In the genomic region with DNA sequence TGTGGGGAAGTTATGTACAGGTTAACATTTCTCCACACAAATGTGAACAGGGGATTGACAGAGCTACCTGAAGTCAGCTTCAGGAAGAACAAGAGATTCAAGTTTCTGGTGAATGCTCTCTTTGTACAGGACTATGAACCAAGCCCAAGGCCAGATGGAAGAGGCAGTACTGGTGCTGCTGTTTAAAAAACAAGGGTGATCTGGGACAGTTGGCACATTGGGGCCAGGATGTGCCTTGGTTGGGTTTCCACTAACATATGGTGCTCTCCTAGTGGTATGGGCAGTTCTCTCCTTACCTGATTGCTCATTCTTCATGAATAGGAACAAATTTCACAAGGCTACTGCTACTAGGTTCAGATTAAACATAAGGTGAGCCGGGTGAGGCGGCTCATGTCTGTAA, we compare ENCODE assay signal across 14 cellular contexts.
"Had no signal": no experiment of that assay in that cellular context is flagged by ENCODE, and none has a peak within 500 bp of the region (broad histone marks: within the 10 kb centered on the region; RNA-seq: fewer than 3 reads in every experiment).

No MANE protein-coding gene starts in this region.

- H3K27me3 Mint-ChIP-seq: activated CD4-positive, alpha-beta memory T cell treated with anti-CD3 and anti-CD28 coated beads, Interleukin-2, amount 10 ng/mL, durations not matched to agents 7 days and 5 days; progenitor cell of endocrine pancreas; stimulated activated naive B cell treated with anti-CD40 and anti-IgM and Interleukin-4, amounts not matched to agents 10 μg/mL and 1 μg/mL and 100 μg/mL, for 72 hours had no signal

- DNase-seq: activated CD4-positive, alpha-beta memory T cell treated with anti-CD3 and anti-CD28 coated beads, Interleukin-2, amount 10 ng/mL, durations not matched to agents 7 days and 5 days; activated CD4-positive, alpha-beta T cell treated with anti-CD3 and anti-CD28 coated beads for 1 hour; activated CD8-positive, alpha-beta memory T cell treated with anti-CD3 and anti-CD28 coated beads, Interleukin-2, amount 50 U/mL, for 4 hours; activated naive CD4-positive, alpha-beta T cell treated with anti-CD3 and anti-CD28 coated beads for 36 hours; cortex of kidney; effector CD8-positive, alpha-beta T cell; right cardiac atrium; stimulated activated naive B cell treated with anti-CD40 and anti-IgM and Interleukin-4, amounts not matched to agents 10 μg/mL and 1 μg/mL and 100 μg/mL, for 72 hours; upper lobe of left lung had no signal

- H3K9me3 Mint-ChIP-seq: activated CD4-positive, alpha-beta memory T cell treated with anti-CD3 and anti-CD28 coated beads, Interleukin-2, amount 10 ng/mL, durations not matched to agents 7 days and 5 days; activated naive CD4-positive, alpha-beta T cell treated with anti-CD3 and anti-CD28 coated beads for 36 hours; activated T-helper 1 cell treated with anti-CD3 and anti-CD28 coated beads, Interleukin-12 subunit alpha, Interleukin-12 subunit beta, Interleukin-2, Interleukin-4 antibody, amounts not matched to agents 30 ng/mL and 10 ng/mL and 1 ng/mL, durations not matched to agents 14 hours and 24 hours and 36 hours; stimulated activated naive B cell treated with anti-CD40 and anti-IgM and Interleukin-4, amounts not matched to agents 10 μg/mL and 1 μg/mL and 100 μg/mL, for 72 hours had no signal

- H3K4me3 Mint-ChIP-seq: activated CD4-positive, alpha-beta memory T cell treated with anti-CD3 and anti-CD28 coated beads, Interleukin-2, amount 10 ng/mL, durations not matched to agents 7 days and 5 days; activated naive CD4-positive, alpha-beta T cell treated with anti-CD3 and anti-CD28 coated beads for 36 hours; activated T-helper 1 cell treated with anti-CD3 and anti-CD28 coated beads, Interleukin-12 subunit alpha, Interleukin-12 subunit beta, Interleukin-2, Interleukin-4 antibody, amounts not matched to agents 30 ng/mL and 10 ng/mL and 1 ng/mL, durations not matched to agents 14 hours and 24 hours and 36 hours; stimulated activated naive B cell treated with anti-CD40 and anti-IgM and Interleukin-4, amounts not matched to agents 10 μg/mL and 1 μg/mL and 100 μg/mL, for 72 hours had no signal

- H3K27ac ChIP-seq: cardiac muscle cell, hepatocyte, upper lobe of left lung had no signal

- H3K4me3 ChIP-seq: cardiac muscle cell, hepatocyte, smooth muscle cell, upper lobe of left lung had no signal

- H3K27me3 ChIP-seq: cardiac muscle cell, hepatocyte, upper lobe of left lung had no signal

- H3K27ac Mint-ChIP-seq: activated CD4-positive, alpha-beta memory T cell treated with anti-CD3 and anti-CD28 coated beads, Interleukin-2, amount 10 ng/mL, durations not matched to agents 7 days and 5 days; activated naive CD4-positive, alpha-beta T cell treated with anti-CD3 and anti-CD28 coated beads for 36 hours; activated T-helper 1 cell treated with anti-CD3 and anti-CD28 coated beads, Interleukin-12 subunit alpha, Interleukin-12 subunit beta, Interleukin-2, Interleukin-4 antibody, amounts not matched to agents 30 ng/mL and 10 ng/mL and 1 ng/mL, durations not matched to agents 14 hours and 24 hours and 36 hours; progenitor cell of endocrine pancreas; stimulated activated naive B cell treated with anti-CD40 and anti-IgM and Interleukin-4, amounts not matched to agents 10 μg/mL and 1 μg/mL and 100 μg/mL, for 72 hours had no signal

- ATAC-seq: right cardiac atrium; stimulated activated naive B cell treated with anti-CD40 and anti-IgM and Interleukin-4, amounts not matched to agents 10 μg/mL and 1 μg/mL and 100 μg/mL, for 72 hours had no signal

- H3K9me3 ChIP-seq: upper lobe of left lung had no signal
